Comparison of ENCODE assay signal across 17 cellular contexts in the genomic region with DNA sequence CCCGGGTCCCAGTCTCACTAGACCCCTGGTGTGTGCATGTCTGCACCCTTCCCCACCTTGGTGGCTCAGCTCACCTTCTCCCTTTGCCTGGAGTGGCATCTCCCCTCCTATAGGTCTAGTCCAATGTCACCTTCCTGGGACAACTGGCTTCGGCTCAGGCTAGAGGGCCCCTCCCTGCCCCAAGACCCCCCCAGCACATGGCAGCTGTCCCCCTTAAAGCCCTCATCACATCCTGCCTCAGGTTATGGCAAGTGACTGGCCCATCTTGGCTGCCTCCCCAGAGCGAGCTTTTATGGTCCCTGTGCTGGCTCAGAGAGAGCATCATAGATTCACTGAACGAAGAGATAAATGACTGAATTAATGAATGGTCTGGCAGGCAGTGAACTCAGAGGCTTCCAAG. TPM values are rescaled to one million over a fixed set of nuclear protein-coding genes. Genes with fewer than 3 reads are reported as not detected.
DNase-seq lines count a peak whose midpoint lies in the region; ATAC-seq and TF ChIP-seq lines count a peak whose summit lies in the region.
"Had no signal": no experiment of that assay in that cellular context is flagged by ENCODE, and none has a peak within 500 bp of the region (broad histone marks: within the 10 kb centered on the region; RNA-seq: fewer than 3 reads in every experiment).

No MANE protein-coding gene starts in this region.

- peaks cover 3% of the 10 kb centered on the region for H3K9me3 Mint-ChIP-seq in stimulated activated effector memory CD8-positive, alpha-beta T cell treated with anti-CD3 and anti-CD28 coated beads, Interleukin-12 subunit alpha, Interleukin-12 subunit beta, amount 100 ng/mL, for 72 hours
- peaks cover 6% of the 10 kb centered on the region; the same call in 1 of the 2 replicates for H3K9me3 Mint-ChIP-seq in HFFc6

- no peak for TF ChIP-seq CTCF in Peyer's patch (IDR thresholded peaks at IDR 0.05)
- no peak for TF ChIP-seq CTCF in HFFc6 (IDR thresholded peaks at IDR 0.05)

- H4K20me1 ChIP-seq in BLaER1 treated with 17β-estradiol and CSF1 and Interleukin-3, amounts not matched to agents 10 nM and 100 nM, result peaks cover 0 to 45% (median 0%) of the 10 kb centered on the region in 11 experiments; a peak in 5 of 22 replicates

- H3K4me1 ChIP-seq in BLaER1 treated with 17β-estradiol and CSF1 and Interleukin-3, amounts not matched to agents 10 nM and 100 nM, result peaks cover 41 to 51% (median 44%) of the 10 kb centered on the region in 10 experiments
- H3K4me1 ChIP-seq in Peyer's patch, result peaks cover 0 to under 1% (median 0%) of the 10 kb centered on the region in 4 donors

- H3K27me3 ChIP-seq in BLaER1 treated with 17β-estradiol and CSF1 and Interleukin-3, amounts not matched to agents 10 nM and 100 nM, result no peaks in the 10 kb centered on the region
- H3K27me3 ChIP-seq in Peyer's patch, result no peaks in the 10 kb centered on the region

- H3K4me2 ChIP-seq in BLaER1 treated with 17β-estradiol and CSF1 and Interleukin-3, amounts not matched to agents 10 nM and 100 nM, result no peak overlapping the region; a peak in 1 of 22 replicates

- DNase-seq in Peyer's patch (peak in 2 of 3 donors; percentile 9 to 15), medulla oblongata (ENCODE audit: extremely low spot score) (peak; percentile 60), HFFc6 (no peak), AML-193 (lab: John Stamatoyannopoulos, UW) (no peak), inferior parietal cortex (ENCODE audit: extremely low spot score) (no peak)
- no peak for DNase-seq in stimulated activated effector memory CD8-positive, alpha-beta T cell treated with anti-CD3 and anti-CD28 coated beads, Interleukin-12 subunit alpha, Interleukin-12 subunit beta, amount 100 ng/mL, for 72 hours (ENCODE audit: low spot score in 2 of 2)
- DNase-seq: Calu3; CD4-positive, alpha-beta T cell; HCEC 1CT; NCI-H1105; NCI-H1694 treated with DMSO at 0.1 percent for 48 hours; NCI-H526 treated with DMSO at 0.1 percent for 48 hours; NK-92 treated with Interleukin-12 subunit alpha and Interleukin-12 subunit beta, amount 100 ng/mL, for 24 hours; SIG-M5 had no signal

- no peak for ATAC-seq in stimulated activated effector memory CD8-positive, alpha-beta T cell treated with anti-CD3 and anti-CD28 coated beads, Interleukin-12 subunit alpha, Interleukin-12 subunit beta, amount 100 ng/mL, for 72 hours
- ATAC-seq in GM19328 (IDR thresholded peaks at IDR 0.05; ENCODE audit: unreplicated experiment), result no peak

- H3K27ac ChIP-seq in BLaER1 treated with 17β-estradiol and CSF1 and Interleukin-3, amounts not matched to agents 10 nM and 100 nM, result peak overlapping the region in 6 of 11 experiments; percentile 65 to 95 (median 86); a peak in 10 of 22 replicates
- no peak overlapping the region for H3K27ac ChIP-seq in Peyer's patch

- H3K9ac ChIP-seq in BLaER1 treated with 17β-estradiol and CSF1 and Interleukin-3, amounts not matched to agents 10 nM and 100 nM, result peak overlapping the region in 3 of 11 experiments; percentile 41 to 70 (median 67); a peak in 3 of 22 replicates

- TF ChIP-seq POLR2A in Peyer's patch (IDR thresholded peaks at IDR 0.05), result no peak

- H3K4me3 ChIP-seq in BLaER1 treated with 17β-estradiol and CSF1 and Interleukin-3, amounts not matched to agents 10 nM and 100 nM, result no peak overlapping the region
- H3K4me3 ChIP-seq in Peyer's patch, result no peak overlapping the region

- peaks cover 4 to 12% (median 11%) of the 10 kb centered on the region in 11 experiments; a peak in 20 of 22 replicates for H3K9me3 ChIP-seq in BLaER1 treated with 17β-estradiol and CSF1 and Interleukin-3, amounts not matched to agents 10 nM and 100 nM (replicated peaks in 1 of 11)
- H3K9me3 ChIP-seq in Peyer's patch, result no peaks in the 10 kb centered on the region

- H3K27me3 Mint-ChIP-seq in HFFc6 (ENCODE audit: insufficient read depth), result no peaks in the 10 kb centered on the region; the same call in 1 of the 2 replicates
- H3K27me3 Mint-ChIP-seq: CD4-positive, alpha-beta T cell had no signal

- H3K27ac Mint-ChIP-seq in stimulated activated effector memory CD8-positive, alpha-beta T cell treated with anti-CD3 and anti-CD28 coated beads, Interleukin-12 subunit alpha, Interleukin-12 subunit beta, amount 100 ng/mL, for 72 hours, result peak overlapping the region; percentile 29
- H3K27ac Mint-ChIP-seq in HFFc6, result no peak overlapping the region
- H3K27ac Mint-ChIP-seq: CD4-positive, alpha-beta T cell had no signal

- H3K36me3 Mint-ChIP-seq in stimulated activated effector memory CD8-positive, alpha-beta T cell treated with anti-CD3 and anti-CD28 coated beads, Interleukin-12 subunit alpha, Interleukin-12 subunit beta, amount 100 ng/mL, for 72 hours, result peaks cover 6% of the 10 kb centered on the region
- H3K36me3 Mint-ChIP-seq in HFFc6 (ENCODE audit: low read depth), result 0 out of 2 replicates have a peak, but pooled peaks cover 8% of the 10 kb centered on the region

- no peak overlapping the region for H3K4me3 Mint-ChIP-seq in stimulated activated effector memory CD8-positive, alpha-beta T cell treated with anti-CD3 and anti-CD28 coated beads, Interleukin-12 subunit alpha, Interleukin-12 subunit beta, amount 100 ng/mL, for 72 hours
- no peak overlapping the region for H3K4me3 Mint-ChIP-seq in HFFc6
- H3K4me3 Mint-ChIP-seq: CD4-positive, alpha-beta T cell had no signal

- peaks cover 47 to 81% (median 65%) of the 10 kb centered on the region in 11 experiments for H3K36me3 ChIP-seq in BLaER1 treated with 17β-estradiol and CSF1 and Interleukin-3, amounts not matched to agents 10 nM and 100 nM
- H3K36me3 ChIP-seq in Peyer's patch, result peaks cover 0 to 21% (median 0%) of the 10 kb centered on the region in 3 donors

- H3K4me1 Mint-ChIP-seq in stimulated activated effector memory CD8-positive, alpha-beta T cell treated with anti-CD3 and anti-CD28 coated beads, Interleukin-12 subunit alpha, Interleukin-12 subunit beta, amount 100 ng/mL, for 72 hours, result peaks cover 17% of the 10 kb centered on the region
- peaks cover 12% of the 10 kb centered on the region; the same call in 1 of the 2 replicates for H3K4me1 Mint-ChIP-seq in HFFc6 (ENCODE audit: low read depth)

RNA-seq across cellular contexts. Expression of a gene that starts 9.6 kb away (rescaled TPM):
- 10 to 100 TPM; 22.4 to 61.9 (median 33.2) TPM for total RNA-seq in Peyer's patch
- 10 to 100 TPM; 10.7 to 49.6 (median 13.6) TPM for total RNA-seq in HFFc6 (2021; fragmentation: NEBNext Ultra II Directional; extraction: Animal tissue kit (Norgen Biotek cat#: 25700))

RNA-seq across cellular contexts. Expression of a gene that starts 18.0 kb away (rescaled TPM):
- total RNA-seq in Peyer's patch, result 10 to 100 TPM; 12.4 to 38.0 (median 15.2) TPM
- under 1 TPM in 3 of 6 experiments, not detected in 3; 0.25 to 0.52 (median 0.37) TPM for total RNA-seq in HFFc6 (2021; fragmentation: NEBNext Ultra II Directional; extraction: Animal tissue kit (Norgen Biotek cat#: 25700))
- total RNA-seq: RPMI7951 had no signal

RNA-seq across cellular contexts. Expression of a gene that starts 46.0 kb away (rescaled TPM):
- total RNA-seq in Peyer's patch, result 10 to 100 TPM; 28.1 to 49.4 (median 45.8) TPM
- total RNA-seq in HFFc6 (2021; fragmentation: NEBNext Ultra II Directional; extraction: Animal tissue kit (Norgen Biotek cat#: 25700)), result 10 to 100 TPM in 2 of 6 experiments, 1 to 10 TPM in 4; 7.0 to 10.9 (median 9.3) TPM

RNA-seq across cellular contexts. Expression of a gene that starts 46.2 kb away (rescaled TPM):
- total RNA-seq in Peyer's patch, result 100 to 1,000 TPM in 3 of 4 donors, 10 to 100 TPM in 1; 47.0 to 719 (median 473) TPM
- total RNA-seq in HFFc6 (2021; fragmentation: NEBNext Ultra II Directional; extraction: Animal tissue kit (Norgen Biotek cat#: 25700)), result 10 to 100 TPM; 36.3 to 50.4 (median 39.0) TPM

Comparison
In these comparisons a context has a peak if more than half of its experiments do, and no peak if none do; other contexts are left out.
1. H3K27ac ChIP-seq: peak in BLaER1 treated with 17β-estradiol and CSF1 and Interleukin-3, amounts not matched to agents 10 nM and 100 nM (6 of 11); none in Peyer's patch (0 of 4).
2. DNase-seq: peak in Peyer's patch (2 of 3) and medulla oblongata (single experiment); none in stimulated activated effector memory CD8-positive, alpha-beta T cell treated with anti-CD3 and anti-CD28 coated beads, Interleukin-12 subunit alpha, Interleukin-12 subunit beta, amount 100 ng/mL, for 72 hours (0 of 2), HFFc6 (single experiment), AML-193 (0 of 2) and inferior parietal cortex (single experiment).
3. RNA of a gene that starts 18.0 kb away (total RNA-seq): 12.4 to 38.0 TPM in Peyer's patch; 0.25 to 0.52 TPM in HFFc6; every median in the first group is over 4 times any median in the second.